ENCODE assay signal across 9 cellular contexts in the genomic region with DNA sequence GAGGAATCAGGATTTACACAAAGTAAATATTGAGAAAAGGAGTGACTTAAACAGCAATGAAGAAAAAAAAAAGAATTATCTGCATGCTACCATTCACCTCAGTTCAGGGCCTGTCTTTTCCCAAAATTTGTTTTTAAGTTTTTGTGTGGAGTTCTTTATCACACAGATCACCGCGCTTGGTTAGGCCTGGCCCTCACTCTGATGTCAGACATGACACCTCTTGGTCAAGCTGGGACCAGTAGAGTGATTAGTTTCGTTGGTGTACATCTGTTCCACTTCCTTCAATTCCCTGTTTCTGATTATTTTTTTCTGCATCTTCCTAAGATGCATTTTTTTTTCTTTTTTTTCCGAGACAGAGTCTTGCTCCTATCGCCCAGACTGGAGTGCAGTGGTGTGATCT.
"Had no signal": no experiment of that assay in that cellular context is flagged by ENCODE, and none has a peak within 500 bp of the region (broad histone marks: within the 10 kb centered on the region; RNA-seq: fewer than 3 reads in every experiment).

No MANE protein-coding gene starts in this region.

- DNase-seq: GM23248, GOT3, H7, HFFc6, KG1 had no signal

- H3K4me3 ChIP-seq: GM23248, HAP-1 had no signal

- H3K27ac ChIP-seq: GM23248, HL-60 had no signal

- H3K36me3 ChIP-seq: HAP-1 had no signal

- H3K9ac ChIP-seq: GM23248 had no signal

- H3K4me1 ChIP-seq: HAP-1 had no signal

- ATAC-seq: HCT116, HepG2 had no signal

- FAIRE-seq: HepG2 had no signal

- H3K9me3 ChIP-seq: HAP-1 had no signal
